In genomic region chr3:56702487-56703315, GRCh38 we compare ENCODE assay signal across 8 cellular contexts. TPM values are rescaled to one million over a fixed set of nuclear protein-coding genes. Genes with fewer than 3 reads are reported as not detected.
DNase-seq lines count a peak whose midpoint lies in the region; ATAC-seq and TF ChIP-seq lines count a peak whose summit lies in the region.

No MANE protein-coding gene starts in this region.

- no peaks in the 10 kb centered on the region for H3K9me2 ChIP-seq in OCI-LY1 (ENCODE audit: low read depth, low read length)

- peak; percentile 40 for ATAC-seq in activated naive CD8-positive, alpha-beta T cell treated with anti-CD3 and anti-CD28 coated beads, Interleukin-2, amount 10 ng/mL, durations not matched to agents 7 days and 5 days (ENCODE audit: low read depth)
- ATAC-seq in heart left ventricle (peak; percentile 60 to 75 (median 64)), HG03196 (IDR thresholded peaks at IDR 0.05; ENCODE audit: unreplicated experiment) (no peak), HG03439 (IDR thresholded peaks at IDR 0.05; ENCODE audit: unreplicated experiment) (no peak)

- DNase-seq in DMS53 (lab: John Stamatoyannopoulos, UW): peak; percentile 56
- DNase-seq in HT1080 (ENCODE audit: low read depth): peak; percentile 56
- DNase-seq in activated naive CD8-positive, alpha-beta T cell treated with anti-CD3 and anti-CD28 coated beads, Interleukin-2, amount 10 ng/mL, durations not matched to agents 7 days and 5 days: no peak
- DNase-seq in heart left ventricle: peak in 2 of 5 donors; percentile 20 to 39
- DNase-seq in retina: peak; percentile 59

- H3K36me3 ChIP-seq in OCI-LY1 (ENCODE audit: insufficient read depth, low read length) (no peaks in the 10 kb centered on the region), heart left ventricle (no peaks in the 10 kb centered on the region)

- no peak overlapping the region for H3K9ac ChIP-seq in OCI-LY1 (ENCODE audit: low read length)

- no peaks in the 10 kb centered on the region for H3K27me3 Mint-ChIP-seq in activated naive CD8-positive, alpha-beta T cell treated with anti-CD3 and anti-CD28 coated beads, Interleukin-2, amount 10 ng/mL, durations not matched to agents 7 days and 5 days

- POLR2A ChIA-PET in activated naive CD8-positive, alpha-beta T cell treated with anti-CD3 and anti-CD28 coated beads, Interleukin-2, amount 10 ng/mL, durations not matched to agents 7 days and 5 days (lab: Charles Lee): interaction anchor here (0.6 to 5.8 kb wide), 7 partner anchors 10 to 286 kb away, joined by 3 to 124 read pairs (median 6); partner anchors contain the start of genes ARHGEF3 and TASOR

- H3K79me2 ChIP-seq in OCI-LY1 (ENCODE audit: insufficient read depth, low read length): no peaks in the 10 kb centered on the region

- H3K4me2 ChIP-seq in OCI-LY1 (ENCODE audit: low read length): no peak overlapping the region

- H3F3A ChIP-seq in OCI-LY1 (ENCODE audit: insufficient read depth, low read length): no peaks in the 10 kb centered on the region

- no peak overlapping the region for H3K4me3 Mint-ChIP-seq in activated naive CD8-positive, alpha-beta T cell treated with anti-CD3 and anti-CD28 coated beads, Interleukin-2, amount 10 ng/mL, durations not matched to agents 7 days and 5 days

- intact Hi-C loops in heart left ventricle (cut with DNase I): loop anchor here (1.0 to 10.0 kb wide), 9 partner anchors 96 to 372 kb away; partner anchors contain the start of gene ARHGEF3 (in 7 of the 10)

- H3K27ac ChIP-seq in OCI-LY1 (ENCODE audit: low read depth, low read length, poor library complexity, severe bottlenecking): no peak overlapping the region
- no peak overlapping the region for H3K27ac ChIP-seq in heart left ventricle

- no peaks in the 10 kb centered on the region for H4K20me1 ChIP-seq in OCI-LY1 (ENCODE audit: insufficient read depth, low read length)

- H3K27ac Mint-ChIP-seq in activated naive CD8-positive, alpha-beta T cell treated with anti-CD3 and anti-CD28 coated beads, Interleukin-2, amount 10 ng/mL, durations not matched to agents 7 days and 5 days: peak overlapping the region; percentile 59

- peaks cover 2% of the 10 kb centered on the region for H3K9me3 Mint-ChIP-seq in activated naive CD8-positive, alpha-beta T cell treated with anti-CD3 and anti-CD28 coated beads, Interleukin-2, amount 10 ng/mL, durations not matched to agents 7 days and 5 days

- H3K9me3 ChIP-seq in OCI-LY1 (ENCODE audit: low read length) (no peaks in the 10 kb centered on the region), heart left ventricle (peaks cover 0 to 3% (median 0%) of the 10 kb centered on the region in 12 donors)

- 11 to 32% (median 25%) methylated on average over 5 of the region's 5 CpGs for WGBS in heart left ventricle, 4 donors

- peaks cover 29% of the 10 kb centered on the region for H3K4me1 Mint-ChIP-seq in activated naive CD8-positive, alpha-beta T cell treated with anti-CD3 and anti-CD28 coated beads, Interleukin-2, amount 10 ng/mL, durations not matched to agents 7 days and 5 days

- H3K4me3 ChIP-seq in OCI-LY1 (ENCODE audit: low read depth, low read length, poor library complexity, severe bottlenecking): no peak overlapping the region
- H3K4me3 ChIP-seq in heart left ventricle: no peak overlapping the region

- peak; percentile 78 for TF ChIP-seq CTCF in OCI-LY1 (IDR thresholded peaks at IDR 0.05; ENCODE audit: low read length)
- peak; percentile 81 to 97 (median 88) for TF ChIP-seq CTCF in heart left ventricle (IDR thresholded peaks at IDR 0.05)

- no peaks in the 10 kb centered on the region for H3K27me3 ChIP-seq in OCI-LY1 (ENCODE audit: insufficient read depth, low read length)
- H3K27me3 ChIP-seq in heart left ventricle: no peaks in the 10 kb centered on the region

- no peak overlapping the region for H2AFZ ChIP-seq in OCI-LY1 (ENCODE audit: low read length)

- H3K4me1 ChIP-seq in OCI-LY1 (ENCODE audit: insufficient read depth, low read length, severe bottlenecking): no peaks in the 10 kb centered on the region
- H3K4me1 ChIP-seq in heart left ventricle: peaks cover 0 to 7% (median 0%) of the 10 kb centered on the region in 12 donors

- H3K36me3 Mint-ChIP-seq in activated naive CD8-positive, alpha-beta T cell treated with anti-CD3 and anti-CD28 coated beads, Interleukin-2, amount 10 ng/mL, durations not matched to agents 7 days and 5 days: peaks cover 3% of the 10 kb centered on the region

- TF ChIP-seq POLR2A in heart left ventricle (IDR thresholded peaks at IDR 0.05): no peak

RNA-seq across cellular contexts. Expression of gene TASOR, which starts 19.6 kb away (rescaled TPM):
- 42.9 and 45.3 TPM in 2 replicates for total RNA-seq in HT1080 (2014; rRNA removed; shearing (Covaris generic))
- 45.4 and 59.1 TPM in 2 replicates for polyA plus RNA-seq in HT1080 (2015; cell fraction: cytosol; rRNA removed)
- polyA plus RNA-seq in HT1080 (2015; cell fraction: nucleus; rRNA removed): 53.5 and 69.1 TPM in 2 replicates
- total RNA-seq in activated naive CD8-positive, alpha-beta T cell treated with anti-CD3 and anti-CD28 coated beads, Interleukin-2, amount 10 ng/mL, durations not matched to agents 7 days and 5 days: 10 to 100 TPM; 79.1 to 87.1 TPM
- total RNA-seq in heart left ventricle: 10 to 100 TPM; 20.4 to 36.5 (median 26.1) TPM
- polyA plus RNA-seq in heart left ventricle: 10 to 100 TPM in 1 of 2 donors, 1 to 10 TPM in 1; 9.1 to 16.3 TPM

Comparison
In these comparisons a context has a peak if more than half of its experiments do, and no peak if none do; other contexts are left out.
1. ATAC-seq: peak in activated naive CD8-positive, alpha-beta T cell treated with anti-CD3 and anti-CD28 coated beads, Interleukin-2, amount 10 ng/mL, durations not matched to agents 7 days and 5 days (single experiment) and heart left ventricle (4 of 4); none in HG03196 (single experiment) and HG03439 (single experiment).